Comparison of ENCODE assay signal across 9 cellular contexts in the genomic region with DNA sequence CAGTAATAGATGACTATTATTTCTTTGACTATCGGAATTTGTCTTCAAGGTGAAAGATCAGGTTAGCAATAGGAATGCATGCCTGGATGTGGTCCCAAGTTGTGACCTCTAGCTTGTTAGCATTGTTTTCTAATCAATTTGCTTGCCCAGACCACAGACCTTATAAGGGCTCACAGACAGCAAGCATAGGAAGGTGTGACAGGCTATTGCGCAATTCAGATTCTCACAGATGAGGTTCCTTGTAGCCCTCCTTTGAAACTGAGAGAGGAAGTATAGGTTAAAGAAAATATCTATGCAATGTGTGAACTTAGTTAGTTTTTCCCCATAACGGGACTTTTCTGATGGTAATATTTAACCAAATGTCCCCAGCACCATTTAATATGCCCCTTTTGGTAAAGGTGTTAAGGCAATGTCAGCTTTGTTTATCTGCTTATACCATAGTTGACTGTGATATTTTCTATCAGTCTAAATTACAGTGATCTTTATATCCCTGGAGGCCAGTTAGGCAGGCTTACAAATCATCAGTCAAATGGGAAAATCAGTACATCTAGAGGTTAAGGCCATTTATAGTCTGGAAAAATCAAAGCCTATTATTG.
DNase-seq lines count a peak whose midpoint lies in the region; ATAC-seq and TF ChIP-seq lines count a peak whose summit lies in the region.
"Had no signal": no experiment of that assay in that cellular context is flagged by ENCODE, and none has a peak within 500 bp of the region (broad histone marks: within the 10 kb centered on the region; RNA-seq: fewer than 3 reads in every experiment).

No MANE protein-coding gene starts in this region.

- H3K27me3 ChIP-seq in MM.1S (replicated peaks; ENCODE audit: insufficient read depth, low read length): no peaks in the 10 kb centered on the region

- H3F3A ChIP-seq in MM.1S (ENCODE audit: insufficient read depth, low read length): no peaks in the 10 kb centered on the region

- H3K4me3 ChIP-seq in MM.1S (ENCODE audit: low read length): no peak overlapping the region

- H3K36me3 ChIP-seq in MM.1S (replicated peaks; ENCODE audit: insufficient read depth, low read length): no peaks in the 10 kb centered on the region

- peaks cover 6% of the 10 kb centered on the region; the same call in 1 of the 2 replicates for H3K4me1 ChIP-seq in MM.1S (ENCODE audit: low read length)

- intact Hi-C loops in left colon (cut with DNase I, micrococcal nuclease): no loop called here

- no peaks in the 10 kb centered on the region for H3K9me2 ChIP-seq in MM.1S (replicated peaks; ENCODE audit: insufficient read depth, low read length)

- H3K79me2 ChIP-seq in MM.1S (ENCODE audit: low read length): no peaks in the 10 kb centered on the region

- peak; percentile 99 for ATAC-seq in GM19025 (IDR thresholded peaks at IDR 0.05; ENCODE audit: low read depth, unreplicated experiment)
- peak; percentile 98 for ATAC-seq in HG02763 (IDR thresholded peaks at IDR 0.05; ENCODE audit: unreplicated experiment)
- peak; percentile 33 for ATAC-seq in left colon
- no peak for ATAC-seq in esophagus mucosa
- ATAC-seq: Panc1 had no signal

- TF ChIP-seq CTCF in MM.1S (IDR thresholded peaks at IDR 0.05; ENCODE audit: low read length): no peak

- no peaks in the 10 kb centered on the region for H4K20me1 ChIP-seq in MM.1S (ENCODE audit: insufficient read depth, low read length)

- no peak overlapping the region for H3K9ac ChIP-seq in MM.1S (ENCODE audit: low read length)

- H3K4me2 ChIP-seq in MM.1S (ENCODE audit: low read depth, low read length): no peak overlapping the region

- DNase-seq in MM.1S: peak; percentile 21
- no peak for DNase-seq in left colon
- no peak for DNase-seq in activated effector memory CD4-positive, alpha-beta T cell treated with anti-CD3 and anti-CD28 coated beads, Interleukin-2, amount 50 U/mL, for 16 hours
- DNase-seq in foreskin melanocyte: no peak
- no peak for DNase-seq in iPS-NIHi11 (ENCODE audit: low spot score)

- no peak overlapping the region for H2AFZ ChIP-seq in MM.1S (ENCODE audit: low read length)

- no peaks in the 10 kb centered on the region for H3K9me3 ChIP-seq in MM.1S (replicated peaks; ENCODE audit: insufficient read depth, low read length)

- no peak overlapping the region for H3K27ac ChIP-seq in MM.1S (ENCODE audit: low read length)
